Comparison of ENCODE assay signal across 8 cellular contexts in the genomic region with DNA sequence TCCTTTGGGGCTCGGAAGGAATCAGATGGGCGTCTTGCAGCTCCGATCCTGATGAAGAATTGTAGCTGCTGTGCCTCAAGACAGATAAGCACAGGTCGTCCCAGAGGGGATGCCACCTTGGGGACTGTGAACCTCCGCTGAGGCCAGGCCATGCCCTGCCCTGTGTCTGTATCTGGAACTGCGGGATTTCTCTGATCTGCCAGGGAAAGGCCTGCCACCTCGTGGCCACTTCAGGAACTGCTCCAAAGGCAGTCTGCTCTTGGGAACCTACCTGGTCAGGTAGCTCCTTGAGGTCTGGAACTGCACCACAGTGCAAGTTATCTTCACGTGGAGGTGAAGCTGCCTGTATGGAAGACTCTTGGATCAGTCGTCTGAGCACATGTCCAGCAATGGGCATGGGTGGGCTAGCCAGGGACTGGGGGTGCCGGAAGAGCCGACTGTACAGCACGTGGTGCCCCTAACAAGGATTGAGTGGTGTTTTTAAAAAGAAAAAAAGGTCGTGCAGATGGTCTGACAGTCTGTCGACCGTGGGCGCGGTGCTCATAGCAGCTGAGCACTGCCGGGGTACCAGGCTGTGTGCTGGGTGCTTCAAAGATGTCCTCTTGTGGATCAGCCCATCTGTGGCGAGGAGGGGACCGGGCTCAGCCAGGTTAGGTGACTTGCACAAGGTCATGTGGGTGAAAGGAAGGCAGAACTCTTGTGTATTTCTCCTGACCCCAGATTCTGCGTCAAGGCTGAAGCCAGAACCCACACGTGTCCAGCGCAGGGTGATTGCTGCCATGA. TPM values are rescaled to one million over a fixed set of nuclear protein-coding genes. Genes with fewer than 3 reads are reported as not detected.
DNase-seq lines count a peak whose midpoint lies in the region; ATAC-seq and TF ChIP-seq lines count a peak whose summit lies in the region.

No MANE protein-coding gene starts in this region.

- no peaks in the 10 kb centered on the region for H3K27me3 ChIP-seq in DND-41 (ENCODE audit: insufficient read depth, low read length, poor library complexity)
- peaks cover 21% of the 10 kb centered on the region for H3K27me3 ChIP-seq in GM23338 (ENCODE audit: insufficient read depth)
- H3K27me3 ChIP-seq in heart right ventricle, result no peaks in the 10 kb centered on the region

- H3K4me1 Mint-ChIP-seq in GM23338, result peaks cover 18% of the 10 kb centered on the region
- H3K4me1 Mint-ChIP-seq in activated naive CD8-positive, alpha-beta T cell treated with anti-CD3 and anti-CD28 coated beads for 36 hours, result peaks cover 15% of the 10 kb centered on the region

- H3K9me2 ChIP-seq in GM23338 (ENCODE audit: insufficient read depth), result no peaks in the 10 kb centered on the region

- no peak overlapping the region for H3K4me3 Mint-ChIP-seq in GM23338
- peak overlapping the region; percentile 26 for H3K4me3 Mint-ChIP-seq in activated naive CD8-positive, alpha-beta T cell treated with anti-CD3 and anti-CD28 coated beads for 36 hours

- H3K27me3 Mint-ChIP-seq in GM23338 (ENCODE audit: insufficient read depth, low read depth, poor library complexity), result peaks cover 15% of the 10 kb centered on the region
- H3K27me3 Mint-ChIP-seq in activated naive CD8-positive, alpha-beta T cell treated with anti-CD3 and anti-CD28 coated beads for 36 hours, result no peaks in the 10 kb centered on the region

- H2AFZ ChIP-seq in DND-41 (ENCODE audit: low read depth, low read length), result peak overlapping the region; percentile 63
- peak overlapping the region; percentile 80; the same call in 1 of the 2 replicates for H2AFZ ChIP-seq in GM23338

- 36 to 41% methylated on average over 23 of the region's 23 CpGs for WGBS in heart right ventricle, 2 donors

- peak overlapping the region; percentile 43; the same call in 1 of the 2 replicates for H3K4me2 ChIP-seq in DND-41 (ENCODE audit: insufficient read depth, low read length)
- H3K4me2 ChIP-seq in GM23338, result no peak overlapping the region

- H4K20me1 ChIP-seq in DND-41 (ENCODE audit: insufficient read depth, low read length), result peaks cover 16% of the 10 kb centered on the region
- peaks cover 14% of the 10 kb centered on the region for H4K20me1 ChIP-seq in GM23338 (replicated peaks; ENCODE audit: insufficient read depth)

- peak; percentile 41 for ATAC-seq in DND-41 (ENCODE audit: insufficient read depth, low read depth)
- peak; percentile 32 for ATAC-seq in GM23338
- peak in 6 of 8 donors; percentile 12 to 28 (median 16) for ATAC-seq in heart right ventricle
- ATAC-seq in GM19455 (IDR thresholded peaks at IDR 0.05; ENCODE audit: unreplicated experiment), result no peak

- no peak overlapping the region for H3K9ac ChIP-seq in DND-41 (ENCODE audit: low read depth, low read length)

- H3K27ac ChIP-seq in DND-41 (ENCODE audit: low read length) (no peak overlapping the region), GM23338 (ENCODE audit: low read depth) (no peak overlapping the region), heart right ventricle (no peak overlapping the region)

- peaks cover 4% of the 10 kb centered on the region; the same call in 1 of the 3 replicates for H3K36me3 Mint-ChIP-seq in GM23338 (ENCODE audit: low read depth)
- H3K36me3 Mint-ChIP-seq in activated naive CD8-positive, alpha-beta T cell treated with anti-CD3 and anti-CD28 coated beads for 36 hours, result peaks cover 13% of the 10 kb centered on the region

- H3K36me3 ChIP-seq in DND-41 (ENCODE audit: insufficient read depth, low read length) (peaks cover 8% of the 10 kb centered on the region; the same call in 1 of the 2 replicates), GM23338 (ENCODE audit: insufficient read depth) (no peaks in the 10 kb centered on the region), heart right ventricle (peaks cover 0 to 3% (median 0%) of the 10 kb centered on the region in 9 donors)

- peak; percentile 98 for TF ChIP-seq CTCF in DND-41 (IDR thresholded peaks at IDR 0.05; ENCODE audit: borderline replicate concordance, extremely low read depth, low read length, poor library complexity, severe bottlenecking)
- peak; percentile 90 to 99 for TF ChIP-seq CTCF in GM23338 (conservative IDR thresholded peaks at IDR 0.05; ENCODE audit: low read depth in 2 of 2)
- peak; percentile 97 to 99 (median 99) for TF ChIP-seq CTCF in heart right ventricle (IDR thresholded peaks at IDR 0.05)

- H3K9me3 ChIP-seq in DND-41 (ENCODE audit: insufficient read depth, low read length, severe bottlenecking) (no peaks in the 10 kb centered on the region), heart right ventricle (no peaks in the 10 kb centered on the region)

- H3K4me3 ChIP-seq in DND-41 (ENCODE audit: low read depth in 1 of 2, low read length in 2 of 2) (no peak overlapping the region), GM23338 (no peak overlapping the region), heart right ventricle (no peak overlapping the region)

- H3K4me1 ChIP-seq in DND-41 (ENCODE audit: insufficient read depth, low read length) (peaks cover 30% of the 10 kb centered on the region), GM23338 (ENCODE audit: insufficient read depth) (peaks cover 20% of the 10 kb centered on the region; the same call in 1 of the 2 replicates), heart right ventricle (peaks cover 7 to 35% (median 24%) of the 10 kb centered on the region in 9 donors)

- H3K9me3 Mint-ChIP-seq in GM23338, result no peaks in the 10 kb centered on the region; the same call in 2 of the 3 replicates
- H3K9me3 Mint-ChIP-seq in activated naive CD8-positive, alpha-beta T cell treated with anti-CD3 and anti-CD28 coated beads for 36 hours, result no peaks in the 10 kb centered on the region

- H3K27ac Mint-ChIP-seq in GM23338, result no peak overlapping the region
- no peak overlapping the region for H3K27ac Mint-ChIP-seq in activated naive CD8-positive, alpha-beta T cell treated with anti-CD3 and anti-CD28 coated beads for 36 hours

- H3F3A ChIP-seq in GM23338 (replicated peaks; ENCODE audit: low read depth), result no peaks in the 10 kb centered on the region

- H3K79me2 ChIP-seq in DND-41 (ENCODE audit: insufficient read depth, low read length) (peaks cover 22% of the 10 kb centered on the region), GM23338 (replicated peaks; ENCODE audit: insufficient read depth) (peaks cover 15% of the 10 kb centered on the region)

- DNase-seq in DND-41 (peak; percentile 79), GM23338 (ENCODE audit: low spot score) (peak; percentile 93), NCI-H1105 (lab: John Stamatoyannopoulos, UW) (peak; percentile 37), SW480 (ENCODE audit: low spot score) (peak; percentile 73), heart right ventricle (peak; percentile 71 to 82), pulmonary artery endothelial cell (ENCODE audit: low read depth, low spot score) (peak; percentile 20)
- peak; percentile 83 for DNase-seq in activated naive CD8-positive, alpha-beta T cell treated with anti-CD3 and anti-CD28 coated beads for 36 hours

- intact Hi-C loops in heart right ventricle (cut with DNase I), result loop anchor here (1.0 to 10.0 kb wide), 14 partner anchors 28 to 354 kb away; a partner anchor contains a TSS

TF ChIP-seq in GM23338, 12 proteins besides CTCF, POLR2A, EP300 and RAD21:
- no peak for TF ChIP-seq EZH2 (IDR thresholded peaks at IDR 0.05; ENCODE audit: low read depth, unreplicated experiment)

RNA-seq across cellular contexts. Expression of a gene that starts 3.1 kb away (rescaled TPM):
- 27.4 and 27.6 TPM in 2 replicates for total RNA-seq in GM23338 (2014; rRNA removed; shearing (Covaris generic))
- polyA plus RNA-seq in GM23338 (2016; fragmentation: Nextera tagmentation; extraction: Ambion mirVana), result 108 and 112 TPM in 2 replicates
- 100 to 1,000 TPM in 1 of 2 experiments, 10 to 100 TPM in 1; 96.6 to 109 TPM for total RNA-seq in activated naive CD8-positive, alpha-beta T cell treated with anti-CD3 and anti-CD28 coated beads for 36 hours
- total RNA-seq in heart right ventricle, result 10 to 100 TPM; 50.8 to 83.3 (median 55.8) TPM
- 10 to 100 TPM; 38.7 to 71.6 TPM for polyA plus RNA-seq in heart right ventricle
- 55.4 and 84.6 TPM in 2 replicates for total RNA-seq in pulmonary artery endothelial cell

RNA-seq across cellular contexts. Expression of a gene that starts 27.7 kb away (rescaled TPM):
- total RNA-seq in GM23338 (2014; rRNA removed; shearing (Covaris generic)), result 11.4 and 12.0 TPM in 2 replicates
- polyA plus RNA-seq in GM23338 (2016; fragmentation: Nextera tagmentation; extraction: Ambion mirVana), result 3.0 and 3.6 TPM in 2 replicates
- total RNA-seq in activated naive CD8-positive, alpha-beta T cell treated with anti-CD3 and anti-CD28 coated beads for 36 hours, result 10 to 100 TPM; 10.3 to 11.2 TPM
- total RNA-seq in heart right ventricle, result 10 to 100 TPM; 26.2 to 40.8 (median 31.5) TPM
- 10 to 100 TPM; 15.4 to 15.6 TPM for polyA plus RNA-seq in heart right ventricle
- 10.2 and 12.0 TPM in 2 replicates for total RNA-seq in pulmonary artery endothelial cell

Comparison
In these comparisons a context has a peak if more than half of its experiments do, and no peak if none do; other contexts are left out.
1. DNase-seq: peak in every context shown above with its lines; median percentile 93 in GM23338; 83 in activated naive CD8-positive, alpha-beta T cell treated with anti-CD3 and anti-CD28 coated beads for 36 hours; 79 in DND-41; 76 in heart right ventricle; 73 in SW480; 37 in NCI-H1105; 20 in pulmonary artery endothelial cell.